ENCODE assay signal across 8 cellular contexts in the genomic region with DNA sequence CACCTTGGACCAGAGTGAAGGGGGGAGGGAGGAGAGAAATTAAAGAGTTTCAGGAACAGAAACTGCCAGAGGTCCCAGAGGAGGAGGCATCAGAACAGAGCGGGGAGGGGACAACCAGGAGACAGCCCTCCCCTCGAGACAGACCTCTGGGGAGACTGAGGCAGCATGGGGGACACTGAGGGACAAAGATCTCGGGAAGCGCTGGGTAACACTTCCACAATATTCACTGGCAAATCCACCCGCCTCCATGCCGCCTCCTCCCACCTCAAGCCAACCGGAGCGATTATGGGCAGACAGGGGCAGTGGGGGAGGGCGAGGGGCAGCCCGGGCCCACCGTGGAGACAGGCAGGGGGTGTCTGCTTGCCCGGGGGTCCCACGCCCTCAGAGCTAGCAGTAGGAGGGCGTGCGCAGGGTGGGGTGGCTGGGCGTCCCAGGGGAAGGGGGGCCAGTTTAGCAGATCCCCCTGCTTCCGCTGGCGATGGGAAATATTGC. TPM values are rescaled to one million over a fixed set of nuclear protein-coding genes. Genes with fewer than 3 reads are reported as not detected.
DNase-seq lines count a peak whose midpoint lies in the region; ATAC-seq and TF ChIP-seq lines count a peak whose summit lies in the region.

No MANE protein-coding gene starts in this region.

- H3K4me3 ChIP-seq in MM.1S (ENCODE audit: low read length) = peak overlapping the region; percentile 82
- H3K4me3 ChIP-seq in coronary artery = peak overlapping the region; percentile 95

- H3K9ac ChIP-seq in MM.1S (ENCODE audit: low read length) = no peak overlapping the region

- ATAC-seq in GM21723 (IDR thresholded peaks at IDR 0.05; ENCODE audit: unreplicated experiment) = no peak
- ATAC-seq in HG03439 (IDR thresholded peaks at IDR 0.05; ENCODE audit: unreplicated experiment) = no peak

- TF ChIP-seq CTCF in CD14-positive monocyte (IDR thresholded peaks at IDR 0.05) (no peak), MM.1S (IDR thresholded peaks at IDR 0.05; ENCODE audit: low read length) (no peak), coronary artery (IDR thresholded peaks at IDR 0.05) (no peak), nephron (IDR thresholded peaks at IDR 0.05; ENCODE audit: unreplicated experiment in 3 of 3) (no peak)

- H3K4me1 ChIP-seq in MM.1S (ENCODE audit: low read length) = peaks cover 17% of the 10 kb centered on the region; the same call in 1 of the 2 replicates

- peaks cover 3 to 5% of the 10 kb centered on the region in 2 donors for H3K36me3 Mint-ChIP-seq in CD14-positive monocyte
- peaks cover 4% of the 10 kb centered on the region for H3K36me3 Mint-ChIP-seq in nephron (ENCODE audit: low read depth)

- H3K4me1 Mint-ChIP-seq in CD14-positive monocyte = peaks cover 49% of the 10 kb centered on the region
- peaks cover 52% of the 10 kb centered on the region for H3K4me1 Mint-ChIP-seq in nephron

- DNase-seq in CD14-positive monocyte (ENCODE audit: low spot score) (no peak), MM.1S (no peak), coronary artery (ENCODE audit: low spot score) (no peak), OCI-M2 (lab: John Stamatoyannopoulos, UW; ENCODE audit: unreplicated experiment) (no peak), medulla oblongata (ENCODE audit: extremely low spot score) (no peak)

- H3K27me3 Mint-ChIP-seq in CD14-positive monocyte (ENCODE audit: low read depth in 3 of 3) (peaks cover 54 to 86% (median 70%) of the 10 kb centered on the region in 3 donors), nephron (ENCODE audit: low read depth) (no peaks in the 10 kb centered on the region)

- H3K9me3 ChIP-seq in MM.1S (replicated peaks; ENCODE audit: insufficient read depth, low read length) = no peaks in the 10 kb centered on the region

- H3K4me3 Mint-ChIP-seq in CD14-positive monocyte (peak overlapping the region; percentile 77 to 94), nephron (peak overlapping the region; percentile 85 to 93 (median 93))

- H3K9me2 ChIP-seq in MM.1S (replicated peaks; ENCODE audit: insufficient read depth, low read length) = no peaks in the 10 kb centered on the region

- H3K27ac Mint-ChIP-seq in CD14-positive monocyte = peak overlapping the region in 2 of 7 donors; percentile 41 to 67
- H3K27ac Mint-ChIP-seq in nephron = peak overlapping the region; percentile 81 to 93 (median 87)

- H3K9me3 Mint-ChIP-seq in CD14-positive monocyte = peaks cover 0 to 19% (median 4%) of the 10 kb centered on the region in 7 donors
- no peaks in the 10 kb centered on the region for H3K9me3 Mint-ChIP-seq in nephron

- no peak overlapping the region for H2AFZ ChIP-seq in MM.1S (ENCODE audit: low read length)

- peaks cover 22% of the 10 kb centered on the region for H3F3A ChIP-seq in MM.1S (ENCODE audit: insufficient read depth, low read length)

- H3K4me2 ChIP-seq in MM.1S (ENCODE audit: low read depth, low read length) = peak overlapping the region; percentile 100; the same call in 1 of the 2 replicates

- H3K79me2 ChIP-seq in MM.1S (ENCODE audit: low read length) = no peaks in the 10 kb centered on the region

- peaks cover 22% of the 10 kb centered on the region for H3K27me3 ChIP-seq in MM.1S (replicated peaks; ENCODE audit: insufficient read depth, low read length)

- H3K27ac ChIP-seq in MM.1S (ENCODE audit: low read length) (no peak overlapping the region), coronary artery (peak overlapping the region; percentile 81 to 89)

- intact Hi-C loops in CD14-positive monocyte (cut with micrococcal nuclease) = no loop called here

- no peaks in the 10 kb centered on the region for H4K20me1 ChIP-seq in MM.1S (ENCODE audit: insufficient read depth, low read length)

- H3K36me3 ChIP-seq in MM.1S (replicated peaks; ENCODE audit: insufficient read depth, low read length) = no peaks in the 10 kb centered on the region

RNA-seq across cellular contexts. Expression of a gene that starts 1.2 kb away (rescaled TPM):
- polyA plus RNA-seq in CD14-positive monocyte = not detected

RNA-seq across cellular contexts. Expression of a gene that starts 5.6 kb away (rescaled TPM):
- 100 to 1,000 TPM; 625 to 689 TPM for polyA plus RNA-seq in CD14-positive monocyte

RNA-seq across cellular contexts. Expression of a gene that starts 16.8 kb away (rescaled TPM):
- 10 to 100 TPM; 53.4 to 61.2 TPM for polyA plus RNA-seq in CD14-positive monocyte

RNA-seq across cellular contexts. Expression of a gene that starts 41.9 kb away (rescaled TPM):
- polyA plus RNA-seq in CD14-positive monocyte = under 1 TPM; 0.72 to 0.82 TPM

RNA-seq across cellular contexts. Expression of a gene that starts 52.4 kb away (rescaled TPM):
- 1 to 10 TPM; 4.4 to 4.6 TPM for polyA plus RNA-seq in CD14-positive monocyte
